ENCODE assay signal across 8 cellular contexts in genomic region chr1:236524142-236524891, GRCh38. TPM values are rescaled to one million over a fixed set of nuclear protein-coding genes. Genes with fewer than 3 reads are reported as not detected.
DNase-seq lines count a peak whose midpoint lies in the region; ATAC-seq, FAIRE-seq and TF ChIP-seq lines count a peak whose summit lies in the region.

No MANE protein-coding gene starts in this region.

- FAIRE-seq in GM19239 (lab: Jason Lieb, UNC), result peak; percentile 94

- POLR2A ChIA-PET in activated CD8-positive, alpha-beta T cell treated with anti-CD3 and anti-CD28 coated beads for 36 hours (lab: Charles Lee), result interaction anchor here (0.6 to 1.1 kb wide), 3 partner anchors 9 to 1516 kb away, joined by 3 read pairs; no protein-coding TSS in a partner anchor

- TF ChIP-seq CTCF in activated CD8-positive, alpha-beta T cell treated with anti-CD3 and anti-CD28 coated beads for 36 hours (IDR thresholded peaks at IDR 0.05), result no peak

- intact Hi-C loops in activated CD8-positive, alpha-beta T cell treated with anti-CD3 and anti-CD28 coated beads for 36 hours (cut with micrococcal nuclease), result loop anchor here (10.0 kb wide), 1 partner anchor 420 kb away; no protein-coding TSS in a partner anchor

- no peaks in the 10 kb centered on the region for H3K27me3 Mint-ChIP-seq in activated CD8-positive, alpha-beta T cell treated with anti-CD3 and anti-CD28 coated beads for 36 hours
- no peaks in the 10 kb centered on the region for H3K27me3 Mint-ChIP-seq in effector memory CD8-positive, alpha-beta T cell

- peak overlapping the region; percentile 84 for H3K4me3 Mint-ChIP-seq in activated CD8-positive, alpha-beta T cell treated with anti-CD3 and anti-CD28 coated beads for 36 hours
- peak overlapping the region; percentile 95 to 100 for H3K4me3 Mint-ChIP-seq in effector memory CD8-positive, alpha-beta T cell

- ATAC-seq in HG03439 (IDR thresholded peaks at IDR 0.05; ENCODE audit: unreplicated experiment), result peak; percentile 94
- ATAC-seq in activated CD8-positive, alpha-beta T cell treated with anti-CD3 and anti-CD28 coated beads for 36 hours, result peak; percentile 87
- peak; percentile 86 for ATAC-seq in effector memory CD8-positive, alpha-beta T cell (replicated peaks)

- H3K4me1 Mint-ChIP-seq in activated CD8-positive, alpha-beta T cell treated with anti-CD3 and anti-CD28 coated beads for 36 hours (ENCODE audit: low read depth), result peaks cover 16% of the 10 kb centered on the region
- peaks cover 19 to 25% of the 10 kb centered on the region in 2 donors for H3K4me1 Mint-ChIP-seq in effector memory CD8-positive, alpha-beta T cell (ENCODE audit: low read depth in 2 of 2)

- peak in 12 of 14 donors; percentile 16 to 74 (median 56) for DNase-seq in C1 segment of cervical spinal cord (lab: John Stamatoyannopoulos, UW)
- peak; percentile 59 for DNase-seq in GM19239 (ENCODE audit: insufficient read length, low spot score)
- DNase-seq in NCI-H69 (lab: John Stamatoyannopoulos, UW), result peak; percentile 96
- peak; percentile 69 for DNase-seq in activated CD8-positive, alpha-beta T cell treated with anti-CD3 and anti-CD28 coated beads for 36 hours
- DNase-seq in effector memory CD8-positive, alpha-beta T cell, result peak; percentile 52 to 55 (median 53)
- peak; percentile 79 to 86 for DNase-seq in lung microvascular endothelial cell (ENCODE audit: low read depth in 2 of 2)
- DNase-seq in stimulated activated CD8-positive, alpha-beta memory T cell treated with anti-CD3 and anti-CD28 coated beads, Interleukin-15, amount 100 ng/mL, for 1 hour (ENCODE audit: low read depth), result peak; percentile 27

- peaks cover 21% of the 10 kb centered on the region for H3K36me3 Mint-ChIP-seq in activated CD8-positive, alpha-beta T cell treated with anti-CD3 and anti-CD28 coated beads for 36 hours (ENCODE audit: low read depth)
- H3K36me3 Mint-ChIP-seq in effector memory CD8-positive, alpha-beta T cell (ENCODE audit: insufficient read depth), result peaks cover 45% of the 10 kb centered on the region

- peak overlapping the region; percentile 97 for H3K27ac Mint-ChIP-seq in activated CD8-positive, alpha-beta T cell treated with anti-CD3 and anti-CD28 coated beads for 36 hours
- peak overlapping the region; percentile 98 to 99 for H3K27ac Mint-ChIP-seq in effector memory CD8-positive, alpha-beta T cell

- H3K9me3 Mint-ChIP-seq in activated CD8-positive, alpha-beta T cell treated with anti-CD3 and anti-CD28 coated beads for 36 hours, result no peaks in the 10 kb centered on the region
- no peaks in the 10 kb centered on the region for H3K9me3 Mint-ChIP-seq in effector memory CD8-positive, alpha-beta T cell

- CTCF ChIA-PET in activated CD8-positive, alpha-beta T cell treated with anti-CD3 and anti-CD28 coated beads for 36 hours (lab: Charles Lee), result no interaction called here

RNA-seq across cellular contexts. Expression of gene LGALS8, which starts 0.5 kb away (rescaled TPM):
- 10 to 100 TPM; 87.3 to 89.3 TPM for total RNA-seq in activated CD8-positive, alpha-beta T cell treated with anti-CD3 and anti-CD28 coated beads for 36 hours
- 91.5 and 124 TPM in 2 replicates for total RNA-seq in lung microvascular endothelial cell

Comparison
In these comparisons a context has a peak if more than half of its experiments do, and no peak if none do; other contexts are left out.
1. Peak in every context shown above with its lines: DNase-seq and ATAC-seq.
2. DNase-seq: peak in every context shown above with its lines; median percentile 96 in NCI-H69; 82 in lung microvascular endothelial cell; 69 in activated CD8-positive, alpha-beta T cell treated with anti-CD3 and anti-CD28 coated beads for 36 hours; 59 in GM19239; 56 in C1 segment of cervical spinal cord; 53 in effector memory CD8-positive, alpha-beta T cell; 27 in stimulated activated CD8-positive, alpha-beta memory T cell treated with anti-CD3 and anti-CD28 coated beads, Interleukin-15, amount 100 ng/mL, for 1 hour.